In the genomic region with DNA sequence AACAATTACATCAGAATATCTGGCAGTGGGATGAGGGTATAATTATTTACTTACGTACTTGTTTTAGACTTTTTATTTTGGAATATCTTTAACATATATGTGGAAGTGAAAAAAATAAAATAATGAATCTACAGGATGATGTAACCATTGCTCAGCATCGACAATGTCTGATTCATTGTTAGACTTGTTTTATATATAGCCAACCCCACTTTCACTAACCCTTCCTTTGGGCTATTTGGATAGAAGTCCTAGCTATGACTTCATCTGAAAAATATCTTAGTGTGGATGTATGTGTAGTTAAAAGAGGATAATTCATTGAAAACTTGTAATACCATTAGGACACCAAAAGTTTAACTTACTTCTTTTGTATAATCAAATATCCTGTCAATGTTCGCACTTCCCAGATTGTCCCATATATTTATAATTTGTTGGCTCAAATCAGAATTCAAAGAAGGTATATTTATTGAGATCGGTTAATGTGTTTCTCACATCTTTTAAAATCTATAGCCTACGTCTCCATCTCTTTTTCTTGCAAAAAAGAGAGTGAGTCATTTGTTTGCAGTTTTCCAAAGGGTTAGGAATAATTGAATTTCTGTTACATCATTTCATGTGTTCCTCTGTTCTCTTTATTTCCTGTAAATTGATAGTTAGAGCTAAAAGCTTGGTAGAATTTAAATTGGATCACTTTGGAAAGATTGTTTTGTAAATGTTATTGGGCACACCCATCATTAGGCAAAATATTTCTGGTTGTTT, we compare ENCODE assay signal across 15 cellular contexts.
DNase-seq lines count a peak whose midpoint lies in the region; ATAC-seq and TF ChIP-seq lines count a peak whose summit lies in the region.
"Had no signal": no experiment of that assay in that cellular context is flagged by ENCODE, and none has a peak within 500 bp of the region (broad histone marks: within the 10 kb centered on the region; RNA-seq: fewer than 3 reads in every experiment).

No MANE protein-coding gene starts in this region.

- no peaks in the 10 kb centered on the region for H3K79me2 ChIP-seq in PC-3 (ENCODE audit: low read length)

- no TSS peak for BruUV-seq in PC-3 (replicated peaks; lab: Mats Ljungman, UMichigan)

- H3K36me3 Mint-ChIP-seq in mesothelial cell of epicardium, result no peaks in the 10 kb centered on the region
- H3K36me3 Mint-ChIP-seq: CD8-positive, alpha-beta T cell had no signal

- POLR2A ChIA-PET in PC-3 (lab: Charles Lee; ENCODE audit: unreplicated experiment), result no interaction called here

- TF ChIP-seq CTCF in PC-3 (conservative IDR thresholded peaks at IDR 0.05; ENCODE audit: low read depth, low read length) (no peak), epithelial cell of esophagus (IDR thresholded peaks at IDR 0.05; ENCODE audit: insufficient read depth, low read depth, low read length, missing control alignments) (no peak), mesothelial cell of epicardium (IDR thresholded peaks at IDR 0.05; ENCODE audit: unreplicated experiment) (no peak), dorsolateral prefrontal cortex (IDR thresholded peaks at IDR 0.05 in 54 of 56, conservative IDR thresholded peaks at IDR 0.05 in 2 of 56; ENCODE audit: low read depth in 1 of 56, partially characterized antibody in 56 of 56) (no peak)

- no peaks in the 10 kb centered on the region for H3K9me2 ChIP-seq in PC-3 (replicated peaks; ENCODE audit: low read length)

- H4K20me1 ChIP-seq in PC-3 (ENCODE audit: low read length), result no peaks in the 10 kb centered on the region

- peaks cover 42% of the 10 kb centered on the region for H3K4me1 ChIP-seq in PC-3 (ENCODE audit: insufficient read depth, low read length)

- peak overlapping the region; percentile 49 for H3K9ac ChIP-seq in PC-3 (ENCODE audit: low read length)

- peak; percentile 17 for DNase-seq in AG20443 (ENCODE audit: low spot score)
- DNase-seq in PC-3, result peak; percentile 90
- DNase-seq in epithelial cell of esophagus (ENCODE audit: low read depth), result peak; percentile 93
- no peak for DNase-seq in mesothelial cell of epicardium (ENCODE audit: low spot score in 2 of 2, unreplicated experiment in 2 of 2)
- no peak for DNase-seq in NCI-H2171 treated with DMSO at 0.1 percent for 48 hours (lab: John Stamatoyannopoulos, UW)
- DNase-seq in Right ventricle myocardium inferior (ENCODE audit: missing footprints), result no peak
- no peak for DNase-seq in dorsolateral prefrontal cortex
- DNase-seq in OCI-M2 (lab: John Stamatoyannopoulos, UW; ENCODE audit: unreplicated experiment), result no peak
- DNase-seq: activated CD4-positive, alpha-beta memory T cell treated with anti-CD3 and anti-CD28 coated beads, Interleukin-2, amount 10 ng/mL, durations not matched to agents 7 days and 5 days; CD8-positive, alpha-beta T cell; glutamatergic neuron; OCI-M1; posterior cingulate gyrus had no signal

- H3K27ac ChIP-seq in PC-3 (ENCODE audit: low read length), result peak overlapping the region; percentile 94
- H3K27ac ChIP-seq in dorsolateral prefrontal cortex, result no peak overlapping the region
- H3K27ac ChIP-seq: coronary artery had no signal

- no peaks in the 10 kb centered on the region for H3K36me3 ChIP-seq in PC-3 (ENCODE audit: low read depth, low read length)

- H3F3A ChIP-seq in PC-3 (ENCODE audit: low read length, unreplicated experiment), result peaks cover 12% of the 10 kb centered on the region

- H3K4me3 Mint-ChIP-seq in mesothelial cell of epicardium, result no peak overlapping the region
- H3K4me3 Mint-ChIP-seq: activated CD4-positive, alpha-beta memory T cell treated with anti-CD3 and anti-CD28 coated beads, Interleukin-2, amount 10 ng/mL, durations not matched to agents 7 days and 5 days; CD8-positive, alpha-beta T cell; stimulated activated naive CD8-positive, alpha-beta T cell treated with anti-CD3 and anti-CD28 coated beads, Interleukin-15, Interleukin-2, amounts not matched to agents 100 ng/mL and 50 ng/mL, for 24 hours had no signal

- H3K4me1 Mint-ChIP-seq in mesothelial cell of epicardium, result peaks cover 10% of the 10 kb centered on the region
- H3K4me1 Mint-ChIP-seq: activated CD4-positive, alpha-beta memory T cell treated with anti-CD3 and anti-CD28 coated beads, Interleukin-2, amount 10 ng/mL, durations not matched to agents 7 days and 5 days had no signal

- no peaks in the 10 kb centered on the region for H3K27me3 ChIP-seq in PC-3 (ENCODE audit: low read length)
- no peaks in the 10 kb centered on the region for H3K27me3 ChIP-seq in dorsolateral prefrontal cortex

- intact Hi-C loops in PC-3 (cut with micrococcal nuclease) (no loop called here), Right ventricle myocardium inferior (cut with DNase I) (no loop called here), dorsolateral prefrontal cortex (cut with DNase I) (no loop called here)

- CTCF ChIA-PET in PC-3 (lab: Charles Lee), result no interaction called here

- ATAC-seq in PC-3 (peak; percentile 94), Right ventricle myocardium inferior (no peak)
- ATAC-seq: CD8-positive, alpha-beta T cell had no signal

- peak overlapping the region; percentile 45; the same call in 1 of the 2 replicates for H3K4me3 ChIP-seq in PC-3 (ENCODE audit: low read length)
- no peak overlapping the region for H3K4me3 ChIP-seq in epithelial cell of esophagus (ENCODE audit: low read length)
- H3K4me3 ChIP-seq in dorsolateral prefrontal cortex, result no peak overlapping the region
- H3K4me3 ChIP-seq: coronary artery had no signal

- H3K27ac Mint-ChIP-seq in mesothelial cell of epicardium, result peak overlapping the region; percentile 60
- H3K27ac Mint-ChIP-seq: activated CD4-positive, alpha-beta memory T cell treated with anti-CD3 and anti-CD28 coated beads, Interleukin-2, amount 10 ng/mL, durations not matched to agents 7 days and 5 days; CD8-positive, alpha-beta T cell; stimulated activated naive CD8-positive, alpha-beta T cell treated with anti-CD3 and anti-CD28 coated beads, Interleukin-15, Interleukin-2, amounts not matched to agents 100 ng/mL and 50 ng/mL, for 24 hours had no signal

- peak overlapping the region; percentile 77 for H3K4me2 ChIP-seq in PC-3 (ENCODE audit: low read length)

- H3K9me3 Mint-ChIP-seq in mesothelial cell of epicardium, result no peaks in the 10 kb centered on the region
- H3K9me3 Mint-ChIP-seq: activated CD4-positive, alpha-beta memory T cell treated with anti-CD3 and anti-CD28 coated beads, Interleukin-2, amount 10 ng/mL, durations not matched to agents 7 days and 5 days; CD8-positive, alpha-beta T cell; stimulated activated naive CD8-positive, alpha-beta T cell treated with anti-CD3 and anti-CD28 coated beads, Interleukin-15, Interleukin-2, amounts not matched to agents 100 ng/mL and 50 ng/mL, for 24 hours had no signal

- H3K27me3 Mint-ChIP-seq in mesothelial cell of epicardium (ENCODE audit: low read depth), result no peaks in the 10 kb centered on the region
- H3K27me3 Mint-ChIP-seq: activated CD4-positive, alpha-beta memory T cell treated with anti-CD3 and anti-CD28 coated beads, Interleukin-2, amount 10 ng/mL, durations not matched to agents 7 days and 5 days had no signal

- no peak overlapping the region for H2AFZ ChIP-seq in PC-3 (ENCODE audit: low read length)

- no peaks in the 10 kb centered on the region for H3K9me3 ChIP-seq in PC-3 (ENCODE audit: low read length)

Comparison
In these comparisons a context has a peak if more than half of its experiments do, and no peak if none do; other contexts are left out.
1. DNase-seq: peak in AG20443 (single experiment), PC-3 (single experiment) and epithelial cell of esophagus (single experiment); none in mesothelial cell of epicardium (0 of 2), NCI-H2171 treated with DMSO at 0.1 percent for 48 hours (single experiment), Right ventricle myocardium inferior (single experiment), dorsolateral prefrontal cortex (0 of 10) and OCI-M2 (single experiment).